ENCODE assay signal across 30 cellular contexts in genomic region chr7:54090652-54091213, GRCh38.
"Had no signal": no experiment of that assay in that cellular context is flagged by ENCODE, and none has a peak within 500 bp of the region (broad histone marks: within the 10 kb centered on the region; RNA-seq: fewer than 3 reads in every experiment).

No MANE protein-coding gene starts in this region.

- ATAC-seq: esophagus mucosa; gastrocnemius medialis; left ventricle myocardium superior; lower lobe of right lung; mucosa of descending colon; natural killer cell treated with Interleukin-12 subunit alpha and Interleukin-12 subunit beta and Interleukin-15 and Interleukin-18, amount 100 ng/mL, for 72 hours; right lobe of liver; stimulated activated naive CD8-positive, alpha-beta T cell treated with anti-CD3 and anti-CD28 coated beads, Interleukin-15, amount 100 ng/mL, for 72 hours; upper lobe of right lung had no signal

- H3K4me3 ChIP-seq: dorsolateral prefrontal cortex, gastrocnemius medialis, lower lobe of right lung, mucosa of descending colon, right lobe of liver, suprapubic skin, transverse colon, upper lobe of right lung, uterus had no signal

- H3K4me3 Mint-ChIP-seq: memory B cell; mesothelial cell of epicardium; naive B cell; natural killer cell treated with Interleukin-12 subunit alpha and Interleukin-12 subunit beta and Interleukin-15 and Interleukin-18, amount 100 ng/mL, for 72 hours; neural crest cell; stimulated activated naive CD8-positive, alpha-beta T cell treated with anti-CD3 and anti-CD28 coated beads, Interleukin-15, amount 100 ng/mL, for 72 hours had no signal

- H3K27ac ChIP-seq: dorsolateral prefrontal cortex, epithelial cell of prostate, gastrocnemius medialis, lower lobe of right lung, parathyroid adenoma, right lobe of liver, suprapubic skin, transverse colon, upper lobe of right lung, uterus had no signal

- H3K4me1 ChIP-seq: gastrocnemius medialis, lower lobe of right lung, parathyroid adenoma, right lobe of liver, suprapubic skin, transverse colon, upper lobe of right lung, uterus had no signal

- H3K79me2 ChIP-seq: parathyroid adenoma had no signal

- H3K36me3 Mint-ChIP-seq: memory B cell; mesothelial cell of epicardium; naive B cell; natural killer cell treated with Interleukin-12 subunit alpha and Interleukin-12 subunit beta and Interleukin-15 and Interleukin-18, amount 100 ng/mL, for 72 hours had no signal

- H3K4me1 Mint-ChIP-seq: memory B cell; mesothelial cell of epicardium; naive B cell; neural crest cell; stimulated activated naive CD8-positive, alpha-beta T cell treated with anti-CD3 and anti-CD28 coated beads, Interleukin-15, amount 100 ng/mL, for 72 hours had no signal

- H3K9me3 ChIP-seq: gastrocnemius medialis, lower lobe of right lung, mucosa of descending colon, right lobe of liver, suprapubic skin, transverse colon, upper lobe of right lung, uterus had no signal

- H3K36me3 ChIP-seq: gastrocnemius medialis, lower lobe of right lung, right lobe of liver, suprapubic skin, transverse colon, upper lobe of right lung, uterus had no signal

- H3K27me3 ChIP-seq: dorsolateral prefrontal cortex, gastrocnemius medialis, right lobe of liver, suprapubic skin, transverse colon, upper lobe of right lung, uterus had no signal

- H3K9me3 Mint-ChIP-seq: mesothelial cell of epicardium had no signal

- H3K27me3 Mint-ChIP-seq: memory B cell; naive B cell; natural killer cell treated with Interleukin-12 subunit alpha and Interleukin-12 subunit beta and Interleukin-15 and Interleukin-18, amount 100 ng/mL, for 72 hours; progenitor cell of endocrine pancreas; stimulated activated naive CD8-positive, alpha-beta T cell treated with anti-CD3 and anti-CD28 coated beads, Interleukin-15, amount 100 ng/mL, for 72 hours had no signal

- H2AFZ ChIP-seq: parathyroid adenoma had no signal

- H3K9ac ChIP-seq: parathyroid adenoma had no signal

- FAIRE-seq: colon, keratinocyte, small intestine had no signal

- H3K27ac Mint-ChIP-seq: memory B cell; mesothelial cell of epicardium; naive B cell; natural killer cell treated with Interleukin-12 subunit alpha and Interleukin-12 subunit beta and Interleukin-15 and Interleukin-18, amount 100 ng/mL, for 72 hours; progenitor cell of endocrine pancreas; stimulated activated naive CD8-positive, alpha-beta T cell treated with anti-CD3 and anti-CD28 coated beads, Interleukin-15, amount 100 ng/mL, for 72 hours had no signal

- DNase-seq: dorsolateral prefrontal cortex; effector CD4-positive, alpha-beta T cell; foreskin fibroblast; gastrocnemius medialis; head of caudate nucleus; left ventricle myocardium superior; lower lobe of right lung; mucosa of descending colon; naive B cell; right lobe of liver; small intestine; stimulated activated CD4-positive, alpha-beta T cell treated with anti-CD3 and anti-CD28 coated beads, Interleukin-1b, Interleukin-23, amount 100 ng/mL, for 48 hours; stimulated activated CD4-positive, alpha-beta T cell treated with anti-CD3 and anti-CD28 coated beads, Interleukin-4, amount 100 ng/mL, for 1 hour; stimulated activated CD8-positive, alpha-beta memory T cell treated with anti-CD3 and anti-CD28 coated beads, Interleukin-4, amount 100 ng/mL, for 48 hours; stimulated activated naive CD4-positive, alpha-beta T cell; stimulated activated naive CD8-positive, alpha-beta T cell treated with anti-CD3 and anti-CD28 coated beads, Interleukin-15, amount 100 ng/mL, for 72 hours; transverse colon; uterus had no signal
